8 cellular contexts compared by ENCODE assay signal in genomic region chr4:42282081-42282901, GRCh38.
DNase-seq lines count a peak whose midpoint lies in the region; ATAC-seq, FAIRE-seq and TF ChIP-seq lines count a peak whose summit lies in the region.

No MANE protein-coding gene starts in this region.

- intact Hi-C loops in aorta (cut with DNase I) = loop anchor here (5.0 kb wide), 2 partner anchors 90 to 240 kb away; no protein-coding TSS in a partner anchor

- no peak for TF ChIP-seq EP300 in SK-N-SH (IDR thresholded peaks at IDR 0.05; ENCODE audit: borderline replicate concordance in 1 of 2, low read depth in 1 of 2, low read length in 1 of 2)

- no peak overlapping the region for H3K9ac ChIP-seq in SK-N-SH

- peaks cover 10% of the 10 kb centered on the region for H3K4me1 Mint-ChIP-seq in mesothelial cell of epicardium

- H3K79me2 ChIP-seq in SK-N-SH (ENCODE audit: insufficient read depth) = no peaks in the 10 kb centered on the region

- no peaks in the 10 kb centered on the region for H3F3A ChIP-seq in SK-N-SH (replicated peaks; ENCODE audit: insufficient read depth)

- H3K27me3 ChIP-seq in SK-N-SH (ENCODE audit: insufficient read depth) (no peaks in the 10 kb centered on the region), aorta (ENCODE audit: control insufficient read depth in 1 of 2, insufficient read depth in 2 of 2, low read length in 1 of 2) (no peaks in the 10 kb centered on the region)

- FAIRE-seq in endometrium (lab: Jason Lieb, UNC) = peak; percentile 77

- peak overlapping the region; percentile 15 for H3K4me3 Mint-ChIP-seq in mesothelial cell of epicardium

- H2AFZ ChIP-seq in SK-N-SH (ENCODE audit: low read depth) = peak overlapping the region; percentile 35; the same call in 1 of the 2 replicates

- WGBS in SK-N-SH (ENCODE audit: low lambda C conversion rate) = 25% methylated on average over 12 of the region's 12 CpGs
- 12 to 17% methylated on average over 12 of the region's 12 CpGs for WGBS in aorta, 2 donors

- H3K9me3 ChIP-seq in SK-N-SH (no peaks in the 10 kb centered on the region), aorta (ENCODE audit: control insufficient read depth, low read length) (no peaks in the 10 kb centered on the region)

- TF ChIP-seq CTCF in SK-N-SH (IDR thresholded peaks at IDR 0.05) (peak; percentile 80), mesothelial cell of epicardium (IDR thresholded peaks at IDR 0.05; ENCODE audit: unreplicated experiment) (peak; percentile 82)

- peaks cover 7% of the 10 kb centered on the region for H3K27me3 Mint-ChIP-seq in mesothelial cell of epicardium (ENCODE audit: low read depth)

- H3K36me3 Mint-ChIP-seq in mesothelial cell of epicardium = no peaks in the 10 kb centered on the region

- CTCF ChIA-PET in SK-N-SH (lab: Yijun Ruan, JAX) = interaction anchor here (0.6 to 8.8 kb wide), 46 partner anchors 9 to 683 kb away, joined by 3 to 109 read pairs (median 4); partner anchors contain the start of gene SHISA3

- POLR2A ChIA-PET in SK-N-SH (lab: Yijun Ruan, JAX) = interaction anchor here (1.0 kb wide), 1 partner anchor 238 kb away, joined by 3 read pairs; no protein-coding TSS in a partner anchor

- H3K4me3 ChIP-seq in SK-N-SH (ENCODE audit: low read depth in 2 of 2, low read length in 1 of 2) (peak overlapping the region in 1 of 2 experiments; percentile 12; a peak in 1 of 4 replicates), aorta (ENCODE audit: low read length in 2 of 2) (no peak overlapping the region)

- H3K4me1 ChIP-seq in SK-N-SH (ENCODE audit: control insufficient read depth in 1 of 2, insufficient read depth in 2 of 2, low read depth in 1 of 2, low read length in 1 of 2) (peaks cover 0 to 13% of the 10 kb centered on the region in 2 experiments; a peak in 3 of 4 replicates), aorta (ENCODE audit: control insufficient read depth in 1 of 2, insufficient read depth in 2 of 2, low read length in 2 of 2) (no peaks in the 10 kb centered on the region)

- ATAC-seq in GM18499 (IDR thresholded peaks at IDR 0.05; ENCODE audit: insufficient read depth, unreplicated experiment) (peak; percentile 53), HG02798 (IDR thresholded peaks at IDR 0.05; ENCODE audit: poor library complexity, unreplicated experiment) (peak; percentile 80), aorta (ENCODE audit: low FRiP score) (peak; percentile 85)

- H3K9me2 ChIP-seq in SK-N-SH = no peaks in the 10 kb centered on the region

- H3K9me3 Mint-ChIP-seq in mesothelial cell of epicardium = no peaks in the 10 kb centered on the region

- peak; percentile 96 for TF ChIP-seq RAD21 in SK-N-SH (IDR thresholded peaks at IDR 0.05; ENCODE audit: low read length)

- no peak overlapping the region for H3K27ac Mint-ChIP-seq in mesothelial cell of epicardium

- H4K20me1 ChIP-seq in SK-N-SH (ENCODE audit: insufficient read depth) = no peaks in the 10 kb centered on the region

- peak in 9 of 14 donors; percentile 1 to 41 (median 20) for DNase-seq in C1 segment of cervical spinal cord (lab: John Stamatoyannopoulos, UW)
- peak; percentile 89 for DNase-seq in NAMALWA (ENCODE audit: low spot score)
- peak; percentile 81 for DNase-seq in SK-N-SH
- DNase-seq in mesothelial cell of epicardium (ENCODE audit: low spot score in 2 of 2, unreplicated experiment in 2 of 2) = peak in 1 of 2 experiments; percentile 44
- DNase-seq in aorta = no peak

- H3K4me2 ChIP-seq in SK-N-SH = peak overlapping the region; percentile 34

- H3K36me3 ChIP-seq in SK-N-SH (replicated peaks in 1 of 2; ENCODE audit: control insufficient read depth in 1 of 2, insufficient read depth in 2 of 2, low read length in 1 of 2) = no peaks in the 10 kb centered on the region
- no peaks in the 10 kb centered on the region for H3K36me3 ChIP-seq in aorta (ENCODE audit: control insufficient read depth in 1 of 2, insufficient read depth in 2 of 2, low read length in 1 of 2)

- H3K27ac ChIP-seq in SK-N-SH (ENCODE audit: low read depth in 2 of 2, low read length in 1 of 2) = peak overlapping the region in 1 of 2 experiments; percentile 36; a peak in 1 of 4 replicates
- no peak overlapping the region for H3K27ac ChIP-seq in aorta (ENCODE audit: low read depth in 1 of 2, low read length in 2 of 2)

TF ChIP-seq in SK-N-SH, 30 proteins besides CTCF, POLR2A, EP300 and RAD21:
- no peak for TF ChIP-seq GABPA (IDR thresholded peaks at IDR 0.05; ENCODE audit: low read depth)
- TF ChIP-seq USF2 (IDR thresholded peaks at IDR 0.05; ENCODE audit: borderline replicate concordance, low read depth, low read length) = no peak
- no peak for TF ChIP-seq RXRA (IDR thresholded peaks at IDR 0.05; ENCODE audit: borderline replicate concordance, low read depth)
- no peak for TF ChIP-seq RFX5 (IDR thresholded peaks at IDR 0.05; ENCODE audit: low read length)
- peak; percentile 74 for TF ChIP-seq SMC3 (IDR thresholded peaks at IDR 0.05; ENCODE audit: low read depth, low read length)
- peak; percentile 36; the same call in 1 of the 2 replicates for TF ChIP-seq YY1 (IDR thresholded peaks at IDR 0.05; ENCODE audit: low read depth)
- TF ChIP-seq PBX3 (IDR thresholded peaks at IDR 0.05) = no peak
- no peak for TF ChIP-seq POLR2AphosphoS5 (IDR thresholded peaks at IDR 0.05; ENCODE audit: low read depth, low read length)

Comparison
In these comparisons a context has a peak if more than half of its experiments do, and no peak if none do; other contexts are left out.
1. DNase-seq: peak in C1 segment of cervical spinal cord (9 of 14), NAMALWA (single experiment) and SK-N-SH (single experiment); none in aorta (0 of 2).
2. Peak in every context shown above with its lines, with median percentiles within 50 percentile points of each other: ATAC-seq.